8 cellular contexts compared by ENCODE assay signal in genomic region chr11:3037041-3037944, GRCh38. TPM values are rescaled to one million over a fixed set of nuclear protein-coding genes. Genes with fewer than 3 reads are reported as not detected.
DNase-seq lines count a peak whose midpoint lies in the region; ATAC-seq and TF ChIP-seq lines count a peak whose summit lies in the region.

No MANE protein-coding gene starts in this region.

- POLR2A ChIA-PET in RWPE1 (lab: Yijun Ruan, JAX; ENCODE audit: low non-redundant PET): interaction anchor here (0.5 kb wide), 1 partner anchor 19 kb away, joined by 3 read pairs; no protein-coding TSS in a partner anchor

- H4K20me1 ChIP-seq in KMS-11 (ENCODE audit: insufficient read depth): no peaks in the 10 kb centered on the region

- TF ChIP-seq CTCF in KMS-11 (conservative IDR thresholded peaks at IDR 0.05; ENCODE audit: low read depth, low read length): peak; percentile 77
- peak; percentile 79 for TF ChIP-seq CTCF in RWPE1 (conservative IDR thresholded peaks at IDR 0.05; ENCODE audit: low read depth)
- peak; percentile 60 to 86 (median 83) for TF ChIP-seq CTCF in ascending aorta (IDR thresholded peaks at IDR 0.05)
- peak; percentile 25 to 82 (median 73) for TF ChIP-seq CTCF in prostate gland (IDR thresholded peaks at IDR 0.05)

- intact Hi-C loops in ascending aorta (cut with DNase I) (loop anchor here (1.0 to 5.0 kb wide), 3 partner anchors 55 to 180 kb away; partner anchors contain the start of gene MRGPRG), left cardiac atrium (cut with DNase I) (loop anchor here (1.0 to 5.0 kb wide), 3 partner anchors 54 to 180 kb away; partner anchors contain the start of gene MRGPRG (in 2 of the 2)), prostate gland (cut with DNase I) (loop anchor here (5.0 kb wide), 1 partner anchor 180 kb away; the partner anchor contains the start of gene MRGPRG)

- no peak for TF ChIP-seq POLR2A in prostate gland (IDR thresholded peaks at IDR 0.05)

- H3K79me2 ChIP-seq in KMS-11 (ENCODE audit: insufficient read depth, low read depth): no peaks in the 10 kb centered on the region; the same call in 1 of the 2 replicates

- ATAC-seq in left cardiac atrium (peak; percentile 76 to 82), HG03095 (IDR thresholded peaks at IDR 0.05; ENCODE audit: unreplicated experiment) (no peak), GM18870 (IDR thresholded peaks at IDR 0.05; ENCODE audit: unreplicated experiment) (no peak)

- CTCF ChIA-PET in RWPE1 (lab: Yijun Ruan, JAX): interaction anchor here (0.5 to 2.8 kb wide), 18 partner anchors 10 to 910 kb away, joined by 3 to 27 read pairs (median 4); no protein-coding TSS in a partner anchor

- H3K36me3 ChIP-seq in KMS-11 (ENCODE audit: insufficient read depth) (no peaks in the 10 kb centered on the region), ascending aorta (peaks cover 59 to 82% of the 10 kb centered on the region in 2 donors), prostate gland (peaks cover 0 to 9% of the 10 kb centered on the region in 2 donors)

- DNase-seq in DMS114 treated with DMSO at 0.1 percent for 48 hours (lab: John Stamatoyannopoulos, UW; ENCODE audit: unreplicated experiment) (peak; percentile 25), RWPE1 (ENCODE audit: low spot score) (peak; percentile 71), ascending aorta (ENCODE audit: low spot score in 2 of 2) (peak; percentile 42 to 88), left cardiac atrium (peak; percentile 87), prostate gland (ENCODE audit: low spot score) (peak; percentile 60)

- H3K27me3 ChIP-seq in KMS-11 (ENCODE audit: insufficient read depth, low read depth) (no peaks in the 10 kb centered on the region), ascending aorta (no peaks in the 10 kb centered on the region), prostate gland (replicated peaks; ENCODE audit: insufficient read depth) (no peaks in the 10 kb centered on the region)

- H3K9me3 ChIP-seq in ascending aorta (no peaks in the 10 kb centered on the region), prostate gland (no peaks in the 10 kb centered on the region)

- 54% methylated on average over 24 of the region's 24 CpGs for WGBS in prostate gland

- no peak overlapping the region for H2AFZ ChIP-seq in KMS-11 (ENCODE audit: low read depth)

- no peak overlapping the region for H3K9ac ChIP-seq in KMS-11

- H3K4me3 ChIP-seq in KMS-11 (IDR thresholded peaks at IDR 0.05; ENCODE audit: insufficient read depth, low read depth, low read length): no peak overlapping the region
- H3K4me3 ChIP-seq in ascending aorta: no peak overlapping the region
- no peak overlapping the region for H3K4me3 ChIP-seq in prostate gland

- H3K4me2 ChIP-seq in KMS-11: no peak overlapping the region

- H3K4me1 ChIP-seq in KMS-11 (ENCODE audit: low read depth, poor library complexity, severe bottlenecking) (no peaks in the 10 kb centered on the region), ascending aorta (no peaks in the 10 kb centered on the region), prostate gland (replicated peaks) (no peaks in the 10 kb centered on the region)

- no peak overlapping the region for H3K27ac ChIP-seq in KMS-11
- H3K27ac ChIP-seq in RWPE1: peak overlapping the region; percentile 85
- H3K27ac ChIP-seq in ascending aorta: no peak overlapping the region
- H3K27ac ChIP-seq in prostate gland: no peak overlapping the region

RNA-seq across cellular contexts. Expression of gene CARS1, which starts 19.9 kb away (rescaled TPM):
- 51.4 TPM for total RNA-seq in ascending aorta
- total RNA-seq in left cardiac atrium: 10 to 100 TPM; 16.8 to 28.7 TPM
- total RNA-seq in prostate gland: 10 to 100 TPM; 25.6 to 28.9 TPM

RNA-seq across cellular contexts. Expression of gene NAP1L4, which starts 45.2 kb away (rescaled TPM):
- total RNA-seq in ascending aorta (54.5 TPM), left cardiac atrium (100 to 1,000 TPM; 125 to 144 TPM), prostate gland (100 to 1,000 TPM; 103 to 131 TPM)

Comparison
In these comparisons a context has a peak if more than half of its experiments do, and no peak if none do; other contexts are left out.
1. DNase-seq: peak in every context shown above with its lines; median percentile 87 in left cardiac atrium; 71 in RWPE1; 65 in ascending aorta; 60 in prostate gland; 25 in DMS114 treated with DMSO at 0.1 percent for 48 hours.
2. ATAC-seq: peak in left cardiac atrium (2 of 2); none in HG03095 (single experiment) and GM18870 (single experiment).
3. Peak in every context shown above with its lines, with median percentiles within 50 percentile points of each other: CTCF ChIP-seq.